14 cellular contexts compared by ENCODE assay signal in the genomic region with DNA sequence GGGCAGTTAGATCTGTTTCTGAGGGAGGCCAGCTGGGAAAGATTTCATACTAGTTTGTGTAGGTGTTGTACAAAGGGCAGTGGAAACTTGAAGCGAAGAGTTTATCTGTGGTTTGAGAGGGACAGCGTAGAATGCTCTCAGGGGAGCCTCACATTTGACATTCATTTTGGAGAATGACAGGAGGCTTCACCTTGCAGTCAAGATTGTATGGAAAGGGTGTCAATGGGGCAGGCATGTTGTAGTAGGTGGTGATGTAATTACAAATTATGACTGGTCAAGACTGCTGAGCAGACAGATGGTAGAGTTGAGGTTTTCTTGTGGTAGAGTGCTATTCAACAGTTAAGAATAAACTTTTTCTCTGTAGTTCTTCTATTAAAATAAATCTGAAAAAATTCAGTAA. TPM values are rescaled to one million over a fixed set of nuclear protein-coding genes. Genes with fewer than 3 reads are reported as not detected.
"Had no signal": no experiment of that assay in that cellular context is flagged by ENCODE, and none has a peak within 500 bp of the region (broad histone marks: within the 10 kb centered on the region; RNA-seq: fewer than 3 reads in every experiment).

No MANE protein-coding gene starts in this region.

- DNase-seq: amniotic stem cell; effector memory CD8-positive, alpha-beta T cell; left ventricle myocardium superior; ovary; SHP77 treated with DMSO at 0.1 percent for 48 hours; sigmoid colon; stimulated activated CD4-positive, alpha-beta T cell treated with anti-CD3 and anti-CD28 coated beads, Interleukin-4, amount 100 ng/mL, for 1 hour; stimulated activated CD8-positive, alpha-beta memory T cell treated with anti-CD3 and anti-CD28 coated beads, Interleukin-4, amount 100 ng/mL, for 48 hours; T-helper 9 cell; thyroid gland had no signal

- H3K27ac Mint-ChIP-seq: brain, neural progenitor cell had no signal

- H3K4me3 ChIP-seq: gastroesophageal sphincter, hepatocyte, neural progenitor cell, ovary, sigmoid colon, thyroid gland had no signal

- H3K79me2 ChIP-seq: hepatocyte had no signal

- H3K27me3 ChIP-seq: gastroesophageal sphincter, hepatocyte, neural progenitor cell, ovary, sigmoid colon, thyroid gland had no signal

- H3K4me1 Mint-ChIP-seq: brain, neural progenitor cell had no signal

- H3K9me3 ChIP-seq: gastroesophageal sphincter, ovary, sigmoid colon, thyroid gland had no signal

- H3K4me1 ChIP-seq: gastroesophageal sphincter, neural progenitor cell, thyroid gland had no signal

- H3K9me3 Mint-ChIP-seq: brain; effector memory CD8-positive, alpha-beta T cell; neural progenitor cell had no signal

- H3K36me3 Mint-ChIP-seq: brain, neural progenitor cell had no signal

- H2AFZ ChIP-seq: hepatocyte, neural progenitor cell had no signal

- H3K36me3 ChIP-seq: neural progenitor cell, ovary, thyroid gland had no signal

- H3K27me3 Mint-ChIP-seq: brain; effector memory CD8-positive, alpha-beta T cell had no signal

- H3K4me2 ChIP-seq: hepatocyte, neural progenitor cell had no signal

- H3K27ac ChIP-seq: gastroesophageal sphincter, hepatocyte, neural progenitor cell, ovary, sigmoid colon, thyroid gland had no signal

- H3K4me3 Mint-ChIP-seq: brain, neural progenitor cell had no signal

- H3K9ac ChIP-seq: neural progenitor cell had no signal

- ATAC-seq: effector memory CD8-positive, alpha-beta T cell; gastroesophageal sphincter; left ventricle myocardium superior had no signal

RNA-seq across cellular contexts. Expression of a gene that starts 7.0 kb away (rescaled TPM):
- polyA plus RNA-seq: hepatocyte, ovary had no signal
